In the genomic region with DNA sequence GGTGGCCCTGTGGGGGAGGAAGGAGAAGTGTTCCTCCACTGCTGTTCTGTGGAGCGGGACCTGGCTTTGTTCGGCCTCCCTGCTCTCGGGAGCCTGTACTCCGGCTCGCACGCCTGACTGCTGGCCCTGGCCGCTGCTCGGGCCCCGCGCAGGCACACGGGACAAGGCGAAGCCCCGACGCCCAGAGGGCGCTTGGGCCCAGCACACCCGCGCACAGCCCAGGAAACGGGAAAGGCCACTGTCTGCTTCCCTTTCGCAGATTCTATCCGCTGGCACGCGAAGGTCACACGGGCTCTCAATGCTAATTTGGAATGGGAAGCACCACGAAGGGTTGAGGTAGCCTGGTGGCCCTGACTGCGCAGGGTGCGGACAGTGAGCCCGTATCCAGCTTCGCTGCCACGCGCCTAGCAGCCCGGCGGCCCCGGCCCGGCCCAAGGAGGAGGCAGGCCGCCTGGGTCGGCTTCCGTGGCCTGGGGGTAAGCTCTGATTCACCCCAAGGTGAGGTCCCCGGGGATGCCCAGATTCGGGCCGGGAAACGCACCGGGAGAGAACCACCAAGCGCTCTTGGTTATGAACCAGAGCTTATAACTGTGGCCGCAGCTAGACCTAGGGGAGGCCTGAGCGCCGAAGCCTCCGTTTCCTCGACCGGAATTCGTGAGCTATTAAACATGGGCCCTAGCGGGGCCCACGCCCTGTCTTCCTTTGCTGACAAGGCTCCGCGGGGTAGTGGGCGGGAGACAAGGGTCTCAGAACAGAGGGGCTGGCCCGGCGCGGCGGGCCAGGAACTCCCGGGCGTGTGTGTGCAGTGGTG, we compare ENCODE assay signal across 9 cellular contexts. TPM values are rescaled to one million over a fixed set of nuclear protein-coding genes. Genes with fewer than 3 reads are reported as not detected.
A peak's percentile ranks its signal among the peaks of the same experiment; 100 is the strongest.
DNase-seq lines count a peak whose midpoint lies in the region; ATAC-seq and TF ChIP-seq lines count a peak whose summit lies in the region.
"Had no signal": no experiment of that assay in that cellular context is flagged by ENCODE, and none has a peak within 500 bp of the region (broad histone marks: within the 10 kb centered on the region; RNA-seq: fewer than 3 reads in every experiment).

No MANE protein-coding gene starts in this region.

- peaks cover 21% of the 10 kb centered on the region for H3K36me3 Mint-ChIP-seq in natural killer cell treated with Interleukin-12 subunit alpha and Interleukin-12 subunit beta and Interleukin-15 and Interleukin-18, amount 100 ng/mL, for 72 hours

- H3K4me3 ChIP-seq in esophagus muscularis mucosa: peak overlapping the region; percentile 39 to 52 (median 44)

- peak; percentile 51 for DNase-seq in COLO668 (lab: John Stamatoyannopoulos, UW; ENCODE audit: unreplicated experiment)
- no peak for DNase-seq in esophagus muscularis mucosa (ENCODE audit: extremely low spot score)
- DNase-seq in natural killer cell treated with Interleukin-12 subunit alpha and Interleukin-12 subunit beta and Interleukin-15 and Interleukin-18, amount 100 ng/mL, for 72 hours (ENCODE audit: low spot score): no peak
- DNase-seq in cerebellar cortex (ENCODE audit: low spot score): no peak
- no peak for DNase-seq in hepatic stellate cell (ENCODE audit: low spot score)
- no peak for DNase-seq in glomerular visceral epithelial cell (ENCODE audit: extremely low spot score)
- DNase-seq: activated CD8-positive, alpha-beta memory T cell treated with anti-CD3 and anti-CD28 coated beads, Interleukin-2, amount 50 U/mL, for 48 hours had no signal

- H3K36me3 ChIP-seq in esophagus muscularis mucosa: no peaks in the 10 kb centered on the region

- no peak overlapping the region for H3K27ac ChIP-seq in esophagus muscularis mucosa (replicated peaks in 1 of 4)

- peaks cover 0 to 71% (median 38%) of the 10 kb centered on the region in 4 donors for H3K27me3 ChIP-seq in esophagus muscularis mucosa

- WGBS in esophagus muscularis mucosa: 16% methylated on average over 6 of the region's 61 CpGs

- H3K27ac Mint-ChIP-seq in natural killer cell treated with Interleukin-12 subunit alpha and Interleukin-12 subunit beta and Interleukin-15 and Interleukin-18, amount 100 ng/mL, for 72 hours: no peak overlapping the region

- peaks cover 13% of the 10 kb centered on the region for H3K9me3 Mint-ChIP-seq in natural killer cell treated with Interleukin-12 subunit alpha and Interleukin-12 subunit beta and Interleukin-15 and Interleukin-18, amount 100 ng/mL, for 72 hours

- peaks cover 21 to 35% (median 33%) of the 10 kb centered on the region in 4 donors for H3K4me1 ChIP-seq in esophagus muscularis mucosa

- intact Hi-C loops in esophagus muscularis mucosa (cut with DNase I): loop anchor here (5.0 kb wide), 2 partner anchors 786 to 856 kb away; no protein-coding TSS in a partner anchor

- peaks cover 10% of the 10 kb centered on the region in 2 donors for H3K4me1 Mint-ChIP-seq in natural killer cell treated with Interleukin-12 subunit alpha and Interleukin-12 subunit beta and Interleukin-15 and Interleukin-18, amount 100 ng/mL, for 72 hours (ENCODE audit: low read depth in 2 of 2)

- H3K9me3 ChIP-seq in esophagus muscularis mucosa: no peaks in the 10 kb centered on the region

- TF ChIP-seq CTCF in esophagus muscularis mucosa (IDR thresholded peaks at IDR 0.05): no peak

- H3K27me3 Mint-ChIP-seq in natural killer cell treated with Interleukin-12 subunit alpha and Interleukin-12 subunit beta and Interleukin-15 and Interleukin-18, amount 100 ng/mL, for 72 hours: peaks cover 51 to 73% of the 10 kb centered on the region in 2 donors

- peak overlapping the region; percentile 80 for H3K4me3 Mint-ChIP-seq in natural killer cell treated with Interleukin-12 subunit alpha and Interleukin-12 subunit beta and Interleukin-15 and Interleukin-18, amount 100 ng/mL, for 72 hours

- TF ChIP-seq POLR2A in esophagus muscularis mucosa (IDR thresholded peaks at IDR 0.05; ENCODE audit: low read depth): no peak

- ATAC-seq in HG03432 (IDR thresholded peaks at IDR 0.05; ENCODE audit: unreplicated experiment) (peak; percentile 27), GM18502 (IDR thresholded peaks at IDR 0.05; ENCODE audit: poor library complexity, unreplicated experiment) (no peak)
- ATAC-seq in natural killer cell treated with Interleukin-12 subunit alpha and Interleukin-12 subunit beta and Interleukin-15 and Interleukin-18, amount 100 ng/mL, for 72 hours: peak in 1 of 2 donors; percentile 50

- no peak for TF ChIP-seq EP300 in esophagus muscularis mucosa (IDR thresholded peaks at IDR 0.05)

RNA-seq across cellular contexts. Expression of gene TBX15, which starts 19.7 kb away (rescaled TPM):
- total RNA-seq in esophagus muscularis mucosa: 1 to 10 TPM in 1 of 4 donors, under 1 TPM in 3; 0.42 to 1.2 (median 0.79) TPM
- total RNA-seq in natural killer cell treated with Interleukin-12 subunit alpha and Interleukin-12 subunit beta and Interleukin-15 and Interleukin-18, amount 100 ng/mL, for 72 hours: not detected
